Comparison of ENCODE assay signal across 24 cellular contexts in the genomic region with DNA sequence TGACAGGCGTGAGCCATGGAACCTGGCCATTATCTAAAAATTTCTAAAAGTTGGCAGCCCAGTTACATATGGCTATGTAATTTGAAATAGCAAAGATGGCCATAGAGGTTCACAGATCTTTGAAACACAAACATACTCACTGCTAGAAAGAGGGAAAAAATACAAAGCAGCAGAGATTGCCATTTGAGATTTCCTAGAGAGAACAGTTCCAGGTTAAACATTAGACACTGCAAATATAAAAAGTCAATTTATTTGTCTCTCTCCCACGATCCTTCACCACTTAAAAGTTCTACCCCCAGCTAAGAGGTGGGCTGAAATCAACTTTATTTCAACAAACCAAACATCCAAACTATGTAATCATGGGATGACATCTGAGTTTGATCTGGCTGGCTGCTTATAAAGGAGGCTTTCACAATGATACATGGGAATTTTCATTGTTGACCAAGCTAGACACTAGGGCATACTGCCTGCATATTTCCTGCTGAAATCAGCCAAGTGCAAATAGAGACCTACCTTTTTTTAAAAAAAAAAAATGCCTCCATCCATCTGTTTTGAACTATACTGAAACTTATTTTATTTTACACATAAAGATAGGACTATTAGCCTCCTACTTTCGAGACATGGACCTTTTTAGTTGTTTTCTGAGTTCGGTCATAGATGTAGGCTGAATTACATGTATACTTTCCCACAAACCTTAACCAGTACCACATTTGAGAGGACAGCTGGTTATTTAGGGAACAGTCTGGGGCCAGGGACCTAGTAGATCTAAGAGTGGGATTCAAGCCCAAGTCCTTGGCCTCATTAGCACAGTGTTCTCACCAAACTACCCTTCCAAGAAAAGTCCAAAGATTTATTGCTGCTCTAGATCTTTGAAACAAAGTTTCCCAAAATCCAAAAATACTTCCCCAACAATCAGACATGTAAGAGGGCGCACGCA. TPM values are rescaled to one million over a fixed set of nuclear protein-coding genes. Genes with fewer than 3 reads are reported as not detected.
DNase-seq lines count a peak whose midpoint lies in the region; ATAC-seq, FAIRE-seq and TF ChIP-seq lines count a peak whose summit lies in the region.
"Had no signal": no experiment of that assay in that cellular context is flagged by ENCODE, and none has a peak within 500 bp of the region (broad histone marks: within the 10 kb centered on the region; RNA-seq: fewer than 3 reads in every experiment).

No MANE protein-coding gene starts in this region.

- TF ChIP-seq POLR2A in A549 (IDR thresholded peaks at IDR 0.05; ENCODE audit: low read length) = no peak

- no peaks in the 10 kb centered on the region for H3K36me3 ChIP-seq in liver (ENCODE audit: control insufficient read depth in 4 of 4, insufficient read depth in 3 of 4, low read depth in 1 of 4, low read length in 3 of 4)
- H3K36me3 ChIP-seq: BLaER1 treated with 17β-estradiol and CSF1 and Interleukin-3, amounts not matched to agents 10 nM and 100 nM; heart left ventricle had no signal

- peaks cover 50% of the 10 kb centered on the region for H3K4me1 ChIP-seq in A549
- peaks cover 1 to 9% (median 7%) of the 10 kb centered on the region in 4 donors for H3K4me1 ChIP-seq in liver (ENCODE audit: control insufficient read depth in 4 of 4, insufficient read depth in 4 of 4, low read length in 3 of 4)
- H3K4me1 ChIP-seq: BLaER1 treated with 17β-estradiol and CSF1 and Interleukin-3, amounts not matched to agents 10 nM and 100 nM; heart left ventricle had no signal

- POLR2A ChIA-PET in A549 (lab: Yijun Ruan, JAX) = interaction anchor here (1.0 to 1.6 kb wide), 3 partner anchors 9 to 28 kb away, joined by 3 to 5 read pairs (median 4); no protein-coding TSS in a partner anchor

- no peak overlapping the region for H3K4me3 ChIP-seq in A549
- H3K4me3 ChIP-seq in epithelial cell of proximal tubule (ENCODE audit: low read depth, low read length) = no peak overlapping the region
- no peak overlapping the region for H3K4me3 ChIP-seq in liver (ENCODE audit: low read depth in 1 of 3, low read length in 3 of 3)
- H3K4me3 ChIP-seq: BLaER1 treated with 17β-estradiol and CSF1 and Interleukin-3, amounts not matched to agents 10 nM and 100 nM; GM23338; heart left ventricle had no signal

- DNase-seq in A549 (ENCODE audit: low read depth in 1 of 2, low spot score in 1 of 2) (peak; percentile 65 to 95), RCC 7860 (ENCODE audit: low spot score) (peak; percentile 82), epithelial cell of proximal tubule (ENCODE audit: low read depth) (peak; percentile 93), D341Med (ENCODE audit: low spot score) (no peak), SIG-M5 treated with dmso at 0.1 percent for 504 hours (lab: John Stamatoyannopoulos, UW; ENCODE audit: unreplicated experiment) (no peak)
- no peak for DNase-seq in stimulated activated naive CD8-positive, alpha-beta T cell treated with anti-CD3 and anti-CD28 coated beads, Interleukin-15, amount 100 ng/mL, for 72 hours
- no peak for DNase-seq in activated CD4-positive, alpha-beta T cell treated with anti-CD3 and anti-CD28 coated beads for 4 hours
- DNase-seq: activated naive CD4-positive, alpha-beta T cell treated with anti-CD3 and anti-CD28 coated beads, Interleukin-2, amount 10 ng/mL, durations not matched to agents 7 days and 5 days; activated T-cell treated with anti-CD3 and anti-CD28 coated beads, Interleukin-2, amount 50 U/mL, for 24 hours; aorta; DMS 273 treated with DMSO at 0.1 percent for 48 hours; effector memory CD8-positive, alpha-beta T cell; GDM1; heart left ventricle; MM.1S; NCI-H2227 treated with DMSO at 0.1 percent for 48 hours; substantia nigra had no signal

- H3K9ac ChIP-seq in liver (ENCODE audit: low read depth in 1 of 2, low read length in 2 of 2) = no peak overlapping the region
- H3K9ac ChIP-seq: BLaER1 treated with 17β-estradiol and CSF1 and Interleukin-3, amounts not matched to agents 10 nM and 100 nM had no signal

- H3K27ac Mint-ChIP-seq in stimulated activated naive CD8-positive, alpha-beta T cell treated with anti-CD3 and anti-CD28 coated beads, Interleukin-15, amount 100 ng/mL, for 72 hours = no peak overlapping the region
- H3K27ac Mint-ChIP-seq: activated naive CD4-positive, alpha-beta T cell treated with anti-CD3 and anti-CD28 coated beads, Interleukin-2, amount 10 ng/mL, durations not matched to agents 7 days and 5 days; activated T-cell treated with anti-CD3 and anti-CD28 coated beads, Interleukin-2, amount 50 U/mL, for 24 hours; effector memory CD8-positive, alpha-beta T cell; GM23338 had no signal

- no peaks in the 10 kb centered on the region for H3K27me3 ChIP-seq in liver (ENCODE audit: control insufficient read depth in 4 of 4, insufficient read depth in 4 of 4, low read length in 3 of 4)
- H3K27me3 ChIP-seq: BLaER1 treated with 17β-estradiol and CSF1 and Interleukin-3, amounts not matched to agents 10 nM and 100 nM had no signal

- peaks cover 33% of the 10 kb centered on the region for H3K27me3 Mint-ChIP-seq in stimulated activated naive CD8-positive, alpha-beta T cell treated with anti-CD3 and anti-CD28 coated beads, Interleukin-15, amount 100 ng/mL, for 72 hours

- peak overlapping the region; percentile 72 for H3K4me2 ChIP-seq in A549
- H3K4me2 ChIP-seq: BLaER1 treated with 17β-estradiol and CSF1 and Interleukin-3, amounts not matched to agents 10 nM and 100 nM; GM23338 had no signal

- peak; percentile 97 for TF ChIP-seq EP300 in A549 (IDR thresholded peaks at IDR 0.05)

- TF ChIP-seq RAD21 in A549 (conservative IDR thresholded peaks at IDR 0.05 in 1 of 2, IDR thresholded peaks at IDR 0.05 in 1 of 2) (peak; percentile 15 to 48; a peak in 2 of 5 replicates), liver (IDR thresholded peaks at IDR 0.05) (peak; percentile 37 to 48)

- 33% methylated on average over 6 of the region's 6 CpGs for WGBS in A549 (ENCODE audit: missing lambda C conversion rate)
- 66% methylated on average over 6 of the region's 6 CpGs for WGBS in liver

- peak; percentile 97 to 99 for ATAC-seq in A549
- no peak for ATAC-seq in stimulated activated naive CD8-positive, alpha-beta T cell treated with anti-CD3 and anti-CD28 coated beads, Interleukin-15, amount 100 ng/mL, for 72 hours
- ATAC-seq: effector memory CD8-positive, alpha-beta T cell; GM23338; heart left ventricle; sciatic nerve had no signal

- no peaks in the 10 kb centered on the region for H3K4me1 Mint-ChIP-seq in stimulated activated naive CD8-positive, alpha-beta T cell treated with anti-CD3 and anti-CD28 coated beads, Interleukin-15, amount 100 ng/mL, for 72 hours
- H3K4me1 Mint-ChIP-seq: activated naive CD4-positive, alpha-beta T cell treated with anti-CD3 and anti-CD28 coated beads, Interleukin-2, amount 10 ng/mL, durations not matched to agents 7 days and 5 days; GM23338 had no signal

- H3K27ac ChIP-seq in A549 (peak overlapping the region; percentile 82 to 90), liver (ENCODE audit: low read depth in 1 of 2, low read length in 2 of 2) (peak overlapping the region in 1 of 2 donors; percentile 34)
- H3K27ac ChIP-seq: BLaER1 treated with 17β-estradiol and CSF1 and Interleukin-3, amounts not matched to agents 10 nM and 100 nM; heart left ventricle had no signal

- peaks cover 18% of the 10 kb centered on the region for H3K9me3 ChIP-seq in A549
- peaks cover 0 to 3% (median 1%) of the 10 kb centered on the region in 4 donors for H3K9me3 ChIP-seq in liver (ENCODE audit: control insufficient read depth in 4 of 4, low read length in 3 of 4)

- TF ChIP-seq CTCF in A549 (IDR thresholded peaks at IDR 0.05) = no peak
- TF ChIP-seq CTCF in epithelial cell of proximal tubule (conservative IDR thresholded peaks at IDR 0.05; ENCODE audit: low read depth, low read length) = no peak
- TF ChIP-seq CTCF in liver (IDR thresholded peaks at IDR 0.05; ENCODE audit: low read depth, low read length, missing input control) = no peak

- CTCF ChIA-PET in A549 (lab: Yijun Ruan, JAX) = interaction anchor here (1.1 to 2.2 kb wide), 4 partner anchors 12 to 58 kb away, joined by 3 to 10 read pairs (median 5); no protein-coding TSS in a partner anchor

- H3K9me3 Mint-ChIP-seq in stimulated activated naive CD8-positive, alpha-beta T cell treated with anti-CD3 and anti-CD28 coated beads, Interleukin-15, amount 100 ng/mL, for 72 hours = peaks cover 5 to 20% of the 10 kb centered on the region in 2 donors

- FAIRE-seq in A549 (lab: Jason Lieb, UNC) (peak; percentile 70), RCC 7860 (lab: Jason Lieb, UNC) (peak; percentile 87)
- FAIRE-seq: urothelium cell line had no signal

- H3K4me3 Mint-ChIP-seq in stimulated activated naive CD8-positive, alpha-beta T cell treated with anti-CD3 and anti-CD28 coated beads, Interleukin-15, amount 100 ng/mL, for 72 hours = no peak overlapping the region
- H3K4me3 Mint-ChIP-seq: activated naive CD4-positive, alpha-beta T cell treated with anti-CD3 and anti-CD28 coated beads, Interleukin-2, amount 10 ng/mL, durations not matched to agents 7 days and 5 days; activated T-cell treated with anti-CD3 and anti-CD28 coated beads, Interleukin-2, amount 50 U/mL, for 24 hours; effector memory CD8-positive, alpha-beta T cell; GM23338 had no signal

TF ChIP-seq in A549, 52 proteins besides CTCF, POLR2A, EP300 and RAD21 (continues in another document):
- TF ChIP-seq HOXA7 (CRISPR knock-in tag; IDR thresholded peaks at IDR 0.05) (no peak), RNF2 (IDR thresholded peaks at IDR 0.05; ENCODE audit: borderline replicate concordance, low read depth) (no peak), JUNB (IDR thresholded peaks at IDR 0.05) (peak; percentile 90)

TF ChIP-seq in liver, 16 proteins besides CTCF, POLR2A, EP300 and RAD21 (continues in another document):
- no peak for TF ChIP-seq EGR1 (IDR thresholded peaks at IDR 0.05; ENCODE audit: low read depth in 2 of 2)
- peak; percentile 40 for TF ChIP-seq YY1 (IDR thresholded peaks at IDR 0.05)
- TF ChIP-seq JUND (IDR thresholded peaks at IDR 0.05) = peak; percentile 53 to 69

RNA-seq across cellular contexts. Expression of gene DCDC2, which starts 16.6 kb away (rescaled TPM):
- polyA plus RNA-seq in A549 (2011; rRNA removed) (7.9 and 9.4 TPM in 2 replicates), A549 (2017; fragmentation: RNase III; extraction: RNeasy Plus Mini Kit Qiagen cat#74134 plus additional on column Dnase treatment) (7.9 to 9.1 TPM (median 8.0 TPM) in 3 replicates), liver (1 to 10 TPM in 1 of 2 donors, under 1 TPM in 1; 0.51 to 1.3 TPM)
- polyA plus RNA-seq in A549 (2012; cell fraction: cytosol; rRNA removed) = 2.9 TPM in 2 replicates
- polyA plus RNA-seq in A549 (2012; cell fraction: nucleus; rRNA removed) = 3.4 and 3.5 TPM in 2 replicates
- 3.8 and 7.2 TPM in 2 replicates for polyA minus RNA-seq in A549 (2011; rRNA and poly(A)+ RNA removed)
- total RNA-seq in epithelial cell of proximal tubule (112 and 142 TPM in 2 replicates), liver (10 to 100 TPM in 1 of 2 donors, 1 to 10 TPM in 1; 2.8 to 13.0 TPM)
- total RNA-seq: aorta; lung microvascular endothelial cell; sciatic nerve; T-helper 2 cell treated with Interferon-gamma antibody and Interleukin-4, amounts not matched to agents 100 ng/mL and 5 ng/mL, for 36 hours had no signal
- polyA plus RNA-seq: heart left ventricle had no signal

Comparison
In these comparisons a context has a peak if more than half of its experiments do, and no peak if none do; other contexts are left out.
1. DNase-seq: peak in A549 (2 of 2), RCC 7860 (single experiment) and epithelial cell of proximal tubule (single experiment); none in stimulated activated naive CD8-positive, alpha-beta T cell treated with anti-CD3 and anti-CD28 coated beads, Interleukin-15, amount 100 ng/mL, for 72 hours (0 of 2), D341Med (single experiment), activated CD4-positive, alpha-beta T cell treated with anti-CD3 and anti-CD28 coated beads for 4 hours (0 of 2) and SIG-M5 treated with dmso at 0.1 percent for 504 hours (single experiment).